Comparison of ENCODE assay signal across 38 cellular contexts in genomic region chr3:65305836-65306235, GRCh38.
"Had no signal": no experiment of that assay in that cellular context is flagged by ENCODE, and none has a peak within 500 bp of the region (broad histone marks: within the 10 kb centered on the region; RNA-seq: fewer than 3 reads in every experiment).

No MANE protein-coding gene starts in this region.

- H3K27me3 ChIP-seq: adrenal gland, ascending aorta, body of pancreas, brain microvascular endothelial cell, breast epithelium, cardiac muscle cell had no signal

- H3K36me3 Mint-ChIP-seq: activated naive CD4-positive, alpha-beta T cell treated with anti-CD3 and anti-CD28 coated beads, Interleukin-2, amount 10 ng/mL, durations not matched to agents 7 days and 5 days; activated naive CD4-positive, alpha-beta T cell treated with anti-CD3 and anti-CD28 coated beads, Interleukin-2, amount 50 U/mL, for 24 hours; activated naive CD4-positive, alpha-beta T cell treated with anti-CD3 and anti-CD28 coated beads, Interleukin-2, amount 50 U/mL, for 72 hours; activated naive CD8-positive, alpha-beta T cell; activated naive CD8-positive, alpha-beta T cell treated with anti-CD3 and anti-CD28 coated beads for 36 hours; activated naive CD8-positive, alpha-beta T cell treated with anti-CD3 and anti-CD28 coated beads, Interleukin-2, amount 10 ng/mL, durations not matched to agents 7 days and 5 days; brain had no signal

- DNase-seq: activated effector memory CD4-positive, alpha-beta T cell treated with anti-CD3 and anti-CD28 coated beads, Interleukin-2, amount 50 U/mL, for 16 hours; activated effector memory CD4-positive, alpha-beta T cell treated with Interleukin-2 at 50 U/mL for 16 hours; activated gamma-delta T cell; activated gamma-delta T cell treated with Interleukin-2 at 50 U/mL for 16 hours; activated naive CD4-positive, alpha-beta T cell; activated naive CD4-positive, alpha-beta T cell treated with anti-CD3 and anti-CD28 coated beads for 36 hours; activated naive CD4-positive, alpha-beta T cell treated with anti-CD3 and anti-CD28 coated beads, Interleukin-2, amount 10 ng/mL, durations not matched to agents 7 days and 5 days; activated naive CD4-positive, alpha-beta T cell treated with anti-CD3 and anti-CD28 coated beads, Interleukin-2, amount 50 U/mL, for 16 hours; activated naive CD4-positive, alpha-beta T cell treated with Interleukin-2 at 50 U/mL for 16 hours; activated naive CD8-positive, alpha-beta T cell treated with anti-CD3 and anti-CD28 coated beads for 36 hours; activated naive CD8-positive, alpha-beta T cell treated with anti-CD3 and anti-CD28 coated beads, Interleukin-2, amount 10 ng/mL, durations not matched to agents 7 days and 5 days; activated naive CD8-positive, alpha-beta T cell treated with anti-CD3 and anti-CD28 coated beads, Interleukin-2, amount 50 U/mL, for 24 hours; activated T-cell treated with anti-CD3 and anti-CD28 coated beads, Interleukin-2, amount 50 U/mL, for 1 hour; activated T-cell treated with anti-CD3 and anti-CD28 coated beads, Interleukin-2, amount 50 U/mL, for 24 hours; activated T-cell treated with anti-CD3 and anti-CD28 coated beads, Interleukin-2, amount 50 U/mL, for 4 hours; activated T-cell treated with anti-CD3 and anti-CD28 coated beads, Interleukin-2, amount 50 U/mL, for 48 hours; activated T-cell treated with anti-CD3 and anti-CD28 coated beads, Interleukin-2, amount 50 U/mL, for 72 hours; adrenal gland; amniotic stem cell; amygdala; anterior cingulate cortex; aorta; body of pancreas; brain microvascular endothelial cell; caudate nucleus; central memory CD4-positive, alpha-beta T cell; cerebellar nuclear complex had no signal

- H3K27ac Mint-ChIP-seq: activated naive CD4-positive, alpha-beta T cell treated with anti-CD3 and anti-CD28 coated beads for 36 hours; activated naive CD4-positive, alpha-beta T cell treated with anti-CD3 and anti-CD28 coated beads, Interleukin-2, amount 10 ng/mL, durations not matched to agents 7 days and 5 days; activated naive CD4-positive, alpha-beta T cell treated with anti-CD3 and anti-CD28 coated beads, Interleukin-2, amount 50 U/mL, for 24 hours; activated naive CD4-positive, alpha-beta T cell treated with anti-CD3 and anti-CD28 coated beads, Interleukin-2, amount 50 U/mL, for 72 hours; activated naive CD8-positive, alpha-beta T cell; activated naive CD8-positive, alpha-beta T cell treated with anti-CD3 and anti-CD28 coated beads for 36 hours; activated naive CD8-positive, alpha-beta T cell treated with anti-CD3 and anti-CD28 coated beads, Interleukin-2, amount 10 ng/mL, durations not matched to agents 7 days and 5 days; activated naive CD8-positive, alpha-beta T cell treated with anti-CD3 and anti-CD28 coated beads, Interleukin-2, amount 50 U/mL, for 24 hours; activated T-cell treated with anti-CD3 and anti-CD28 coated beads, Interleukin-2, amount 50 U/mL, for 24 hours; activated T-cell treated with anti-CD3 and anti-CD28 coated beads, Interleukin-2, amount 50 U/mL, for 72 hours; activated T-helper 1 cell treated with anti-CD3 and anti-CD28 coated beads, Interleukin-12 subunit alpha, Interleukin-12 subunit beta, Interleukin-2, Interleukin-4 antibody, amounts not matched to agents 30 ng/mL and 10 ng/mL and 1 ng/mL, durations not matched to agents 14 hours and 24 hours and 36 hours; activated T-helper 17 cell treated with anti-CD3 and anti-CD28 coated beads, Interleukin-2, amount 50 U/mL, for 72 hours; activated T-helper 2 cell treated with anti-CD3 and anti-CD28 coated beads, Interferon-gamma antibody, Interleukin-2, Interleukin-4, amounts not matched to agents 10 μg/mL and 5 μg/mL and 100 μg/mL, durations not matched to agents 14 hours and 24 hours and 36 hours; brain had no signal

- H3K4me1 Mint-ChIP-seq: activated naive CD4-positive, alpha-beta T cell treated with anti-CD3 and anti-CD28 coated beads, Interleukin-2, amount 10 ng/mL, durations not matched to agents 7 days and 5 days; activated naive CD4-positive, alpha-beta T cell treated with anti-CD3 and anti-CD28 coated beads, Interleukin-2, amount 50 U/mL, for 24 hours; activated naive CD8-positive, alpha-beta T cell treated with anti-CD3 and anti-CD28 coated beads for 36 hours; activated naive CD8-positive, alpha-beta T cell treated with anti-CD3 and anti-CD28 coated beads, Interleukin-2, amount 10 ng/mL, durations not matched to agents 7 days and 5 days; activated naive CD8-positive, alpha-beta T cell treated with anti-CD3 and anti-CD28 coated beads, Interleukin-2, amount 50 U/mL, for 24 hours; activated T-helper 17 cell treated with anti-CD3 and anti-CD28 coated beads, Interleukin-2, amount 50 U/mL, for 72 hours; brain; central memory CD8-positive, alpha-beta T cell had no signal

- H3K4me3 ChIP-seq: adrenal gland, ascending aorta, body of pancreas, breast epithelium, cardiac muscle cell had no signal

- H3K9me3 ChIP-seq: adrenal gland, ascending aorta, body of pancreas, breast epithelium had no signal

- ATAC-seq: activated naive CD4-positive, alpha-beta T cell treated with anti-CD3 and anti-CD28 coated beads, Interleukin-2, amount 50 U/mL, for 72 hours; activated naive CD8-positive, alpha-beta T cell treated with anti-CD3 and anti-CD28 coated beads, Interleukin-2, amount 50 U/mL, for 24 hours; activated T-cell treated with anti-CD3 and anti-CD28 coated beads, Interleukin-2, amount 50 U/mL, for 4 hours; activated T-cell treated with anti-CD3 and anti-CD28 coated beads, Interleukin-2, amount 50 U/mL, for 72 hours; activated T-helper 17 cell treated with anti-CD3 and anti-CD28 coated beads, Interleukin-2, amount 50 U/mL, for 72 hours; body of pancreas had no signal

- H3K27ac ChIP-seq: adrenal gland, ascending aorta, body of pancreas, brain microvascular endothelial cell, breast epithelium, cardiac muscle cell had no signal

- H3K4me1 ChIP-seq: adrenal gland, ascending aorta, body of pancreas, breast epithelium had no signal

- H3K4me3 Mint-ChIP-seq: activated naive CD4-positive, alpha-beta T cell treated with anti-CD3 and anti-CD28 coated beads for 36 hours; activated naive CD4-positive, alpha-beta T cell treated with anti-CD3 and anti-CD28 coated beads, Interleukin-2, amount 10 ng/mL, durations not matched to agents 7 days and 5 days; activated naive CD4-positive, alpha-beta T cell treated with anti-CD3 and anti-CD28 coated beads, Interleukin-2, amount 50 U/mL, for 24 hours; activated naive CD8-positive, alpha-beta T cell; activated naive CD8-positive, alpha-beta T cell treated with anti-CD3 and anti-CD28 coated beads for 36 hours; activated naive CD8-positive, alpha-beta T cell treated with anti-CD3 and anti-CD28 coated beads, Interleukin-2, amount 10 ng/mL, durations not matched to agents 7 days and 5 days; activated naive CD8-positive, alpha-beta T cell treated with anti-CD3 and anti-CD28 coated beads, Interleukin-2, amount 50 U/mL, for 24 hours; activated T-cell treated with anti-CD3 and anti-CD28 coated beads, Interleukin-2, amount 50 U/mL, for 24 hours; activated T-cell treated with anti-CD3 and anti-CD28 coated beads, Interleukin-2, amount 50 U/mL, for 4 hours; activated T-cell treated with anti-CD3 and anti-CD28 coated beads, Interleukin-2, amount 50 U/mL, for 72 hours; activated T-helper 1 cell treated with anti-CD3 and anti-CD28 coated beads, Interleukin-12 subunit alpha, Interleukin-12 subunit beta, Interleukin-2, Interleukin-4 antibody, amounts not matched to agents 30 ng/mL and 10 ng/mL and 1 ng/mL, durations not matched to agents 14 hours and 24 hours and 36 hours; activated T-helper 17 cell treated with anti-CD3 and anti-CD28 coated beads, Interleukin-2, amount 50 U/mL, for 72 hours; brain; central memory CD8-positive, alpha-beta T cell had no signal

- H3K36me3 ChIP-seq: adrenal gland, ascending aorta, brain microvascular endothelial cell, breast epithelium, cardiac muscle cell had no signal

- H3K9me3 Mint-ChIP-seq: activated naive CD8-positive, alpha-beta T cell treated with anti-CD3 and anti-CD28 coated beads for 36 hours; activated T-helper 1 cell treated with anti-CD3 and anti-CD28 coated beads, Interleukin-12 subunit alpha, Interleukin-12 subunit beta, Interleukin-2, Interleukin-4 antibody, amounts not matched to agents 30 ng/mL and 10 ng/mL and 1 ng/mL, durations not matched to agents 14 hours and 24 hours and 36 hours had no signal
